ENCODE assay signal across 9 cellular contexts in the genomic region with DNA sequence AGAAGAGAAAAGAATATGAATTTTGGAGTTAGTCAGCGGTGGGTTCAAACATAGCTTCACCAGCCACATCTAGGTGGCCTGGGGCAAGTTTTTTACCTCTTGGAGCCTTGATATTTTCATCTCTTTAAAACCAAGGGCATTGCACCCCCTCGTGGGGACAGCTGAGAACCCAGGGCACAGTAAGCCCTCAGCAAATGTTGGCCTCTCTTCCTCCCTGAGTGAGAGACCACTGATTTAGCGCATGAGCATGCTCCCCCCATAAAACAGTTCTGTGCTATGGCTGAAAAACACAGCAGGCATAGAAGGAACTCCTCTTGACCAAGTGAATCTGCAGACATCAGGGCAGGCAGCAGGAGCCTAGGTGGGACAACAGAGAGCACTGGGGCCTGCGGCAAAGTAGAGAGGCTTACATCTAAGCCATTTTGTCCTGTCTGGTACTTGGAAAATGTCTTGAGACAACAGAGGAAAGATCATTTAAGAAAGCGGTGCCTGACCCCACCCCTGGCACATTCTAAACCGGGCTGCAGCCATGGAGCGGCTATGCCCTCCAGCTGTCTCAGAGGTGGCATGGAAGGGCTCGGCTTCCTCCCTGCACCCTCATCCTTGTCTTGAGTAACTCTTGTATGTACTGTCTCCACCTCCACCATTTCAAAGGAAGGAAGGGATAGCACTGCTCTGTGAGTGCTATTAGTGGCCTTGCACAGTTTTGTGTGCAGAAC.
DNase-seq lines count a peak whose midpoint lies in the region; ATAC-seq and TF ChIP-seq lines count a peak whose summit lies in the region.
"Had no signal": no experiment of that assay in that cellular context is flagged by ENCODE, and none has a peak within 500 bp of the region (broad histone marks: within the 10 kb centered on the region; RNA-seq: fewer than 3 reads in every experiment).

No MANE protein-coding gene starts in this region.

- CTCF ChIA-PET in Panc1 (lab: Charles Lee) = interaction anchor here (1.2 kb wide), 1 partner anchor 148 kb away, joined by 3 read pairs; no protein-coding TSS in a partner anchor

- TF ChIP-seq POLR2A in tibial nerve (IDR thresholded peaks at IDR 0.05) = no peak

- TF ChIP-seq EP300 in tibial nerve (IDR thresholded peaks at IDR 0.05) = no peak

- 82 to 86% methylated on average over 8 of the region's 8 CpGs for WGBS in tibial nerve, 2 donors

- H3K4me1 Mint-ChIP-seq in activated naive CD8-positive, alpha-beta T cell treated with anti-CD3 and anti-CD28 coated beads, Interleukin-2, amount 50 U/mL, for 24 hours = peaks cover 2% of the 10 kb centered on the region

- H3K9me3 ChIP-seq in Panc1 (ENCODE audit: control insufficient read depth, insufficient read depth, low read depth, low read length) = peaks cover 9% of the 10 kb centered on the region; the same call in 1 of the 2 replicates
- peaks cover 0 to 22% (median 5%) of the 10 kb centered on the region in 4 donors for H3K9me3 ChIP-seq in tibial nerve

- in situ Hi-C loops in Panc1 (cut with HindIII; ENCODE audit: low pct_unique_long_range_greater_than_20kb, low sequenced_read_pairs) = no loop called here

- H3K4me3 ChIP-seq in AG09309 (ENCODE audit: control insufficient read depth, low read depth, low read length) (no peak overlapping the region), GM12864 (ENCODE audit: low read depth, low read length) (no peak overlapping the region), Panc1 (ENCODE audit: low read depth in 2 of 2, low read length in 2 of 2) (no peak overlapping the region), fibroblast of mammary gland (ENCODE audit: control insufficient read depth, low read depth, low read length) (no peak overlapping the region), tibial nerve (no peak overlapping the region)

- no peak overlapping the region for H3K27ac ChIP-seq in Panc1 (ENCODE audit: low read length)
- no peak overlapping the region for H3K27ac ChIP-seq in tibial nerve

- H3K27me3 ChIP-seq in Panc1 (ENCODE audit: control insufficient read depth, insufficient read depth, low read length) (no peaks in the 10 kb centered on the region), tibial nerve (no peaks in the 10 kb centered on the region)

- POLR2A ChIA-PET in Panc1 (lab: Charles Lee) = no interaction called here

- H3K36me3 Mint-ChIP-seq in activated naive CD8-positive, alpha-beta T cell treated with anti-CD3 and anti-CD28 coated beads, Interleukin-2, amount 50 U/mL, for 24 hours (ENCODE audit: low read depth) = no peaks in the 10 kb centered on the region

- no TSS peak for BruUV-seq in Panc1 (replicated peaks; lab: Mats Ljungman, UMichigan)

- peaks cover 12% of the 10 kb centered on the region for H3K9me3 Mint-ChIP-seq in activated naive CD8-positive, alpha-beta T cell treated with anti-CD3 and anti-CD28 coated beads, Interleukin-2, amount 50 U/mL, for 24 hours

- no peak overlapping the region for H3K4me3 Mint-ChIP-seq in activated naive CD8-positive, alpha-beta T cell treated with anti-CD3 and anti-CD28 coated beads, Interleukin-2, amount 50 U/mL, for 24 hours
- H3K4me3 Mint-ChIP-seq: T-helper 1 cell treated with Interleukin-12 subunit alpha and Interleukin-12 subunit beta and Interleukin-4 antibody, amounts not matched to agents 30 μg/mL and 1 μg/mL, for 36 hours had no signal

- TF ChIP-seq CTCF in AG09309 (IDR thresholded peaks at IDR 0.05; ENCODE audit: control insufficient read depth, insufficient read depth, low read depth, low read length, missing control alignments) (peak; percentile 48), GM12864 (IDR thresholded peaks at IDR 0.05; ENCODE audit: low read depth, low read length, missing control alignments) (peak; percentile 50), Panc1 (IDR thresholded peaks at IDR 0.05) (peak; percentile 79), fibroblast of mammary gland (conservative IDR thresholded peaks at IDR 0.05; ENCODE audit: control insufficient read depth, insufficient read depth, low read depth, low read length) (peak; percentile 13), tibial nerve (IDR thresholded peaks at IDR 0.05) (no peak)

- H3K27me3 Mint-ChIP-seq in activated naive CD8-positive, alpha-beta T cell treated with anti-CD3 and anti-CD28 coated beads, Interleukin-2, amount 50 U/mL, for 24 hours = no peaks in the 10 kb centered on the region

- DNase-seq in AG09309 (ENCODE audit: low read depth) (no peak), GM12864 (ENCODE audit: low read depth) (no peak), Panc1 (ENCODE audit: low read depth, low spot score) (no peak), fibroblast of mammary gland (ENCODE audit: low read depth) (no peak), tibial nerve (ENCODE audit: low spot score in 2 of 2) (no peak), T1000 (lab: John Stamatoyannopoulos, UW) (no peak)
- no peak for DNase-seq in activated naive CD8-positive, alpha-beta T cell treated with anti-CD3 and anti-CD28 coated beads, Interleukin-2, amount 50 U/mL, for 24 hours
- DNase-seq in stimulated activated CD4-positive, alpha-beta T cell treated with anti-CD3 and anti-CD28 coated beads, Interleukin-4, amount 100 ng/mL, for 24 hours = no peak

- no peak overlapping the region for H3K27ac Mint-ChIP-seq in activated naive CD8-positive, alpha-beta T cell treated with anti-CD3 and anti-CD28 coated beads, Interleukin-2, amount 50 U/mL, for 24 hours
- H3K27ac Mint-ChIP-seq: T-helper 1 cell treated with Interleukin-12 subunit alpha and Interleukin-12 subunit beta and Interleukin-4 antibody, amounts not matched to agents 30 μg/mL and 1 μg/mL, for 36 hours had no signal

- intact Hi-C loops in Panc1 (cut with micrococcal nuclease; ENCODE audit: unreplicated experiment) = loop anchor here (10.0 kb wide), 1 partner anchor 65 kb away; no protein-coding TSS in a partner anchor

- peak; percentile 67 for ATAC-seq in Panc1
- ATAC-seq in activated naive CD8-positive, alpha-beta T cell treated with anti-CD3 and anti-CD28 coated beads, Interleukin-2, amount 50 U/mL, for 24 hours = no peak

- H3K36me3 ChIP-seq in Panc1 (ENCODE audit: control insufficient read depth, insufficient read depth, low read length) (no peaks in the 10 kb centered on the region), tibial nerve (no peaks in the 10 kb centered on the region)

- H3K4me1 ChIP-seq in Panc1 (ENCODE audit: control insufficient read depth, insufficient read depth, low read length) (no peaks in the 10 kb centered on the region), tibial nerve (peaks cover 0 to 14% (median 0%) of the 10 kb centered on the region in 4 donors)

Comparison
In these comparisons a context has a peak if more than half of its experiments do, and no peak if none do; other contexts are left out.
1. CTCF ChIP-seq: peak in AG09309 (single experiment), GM12864 (single experiment), Panc1 (single experiment) and fibroblast of mammary gland (single experiment); none in tibial nerve (0 of 5).